27 cellular contexts compared by ENCODE assay signal in genomic region chr5:2863675-2864433, GRCh38.
"Had no signal": no experiment of that assay in that cellular context is flagged by ENCODE, and none has a peak within 500 bp of the region (broad histone marks: within the 10 kb centered on the region; RNA-seq: fewer than 3 reads in every experiment).

No MANE protein-coding gene starts in this region.

- H3K36me3 Mint-ChIP-seq: mesothelial cell of epicardium; naive B cell; natural killer cell; stimulated activated effector memory CD8-positive, alpha-beta T cell treated with anti-CD3 and anti-CD28 coated beads, Interleukin-12 subunit alpha, Interleukin-12 subunit beta, amount 100 ng/mL, for 72 hours; type B pancreatic cell had no signal

- H3K4me1 Mint-ChIP-seq: naive B cell; natural killer cell; stimulated activated effector memory CD8-positive, alpha-beta T cell treated with anti-CD3 and anti-CD28 coated beads, Interleukin-12 subunit alpha, Interleukin-12 subunit beta, amount 100 ng/mL, for 72 hours; stimulated activated naive CD8-positive, alpha-beta T cell treated with anti-CD3 and anti-CD28 coated beads, Interleukin-15, amount 100 ng/mL, for 72 hours had no signal

- H3K27me3 ChIP-seq: ovary, tibial nerve, vagina had no signal

- H3K4me1 ChIP-seq: left lung, lower lobe of right lung, prostate gland, spleen, tibial nerve, vagina had no signal

- H3K9me3 Mint-ChIP-seq: mesothelial cell of epicardium, nephron progenitor cell, type B pancreatic cell had no signal

- H3K27ac ChIP-seq: left lung, lower lobe of right lung, ovary, prostate gland, spleen, tibial nerve, vagina had no signal

- H3K27me3 Mint-ChIP-seq: naive B cell; stimulated activated naive CD8-positive, alpha-beta T cell treated with anti-CD3 and anti-CD28 coated beads, Interleukin-15, amount 100 ng/mL, for 72 hours had no signal

- H3K27ac Mint-ChIP-seq: mesothelial cell of epicardium; naive B cell; natural killer cell; nephron progenitor cell; stimulated activated effector memory CD8-positive, alpha-beta T cell treated with anti-CD3 and anti-CD28 coated beads, Interleukin-12 subunit alpha, Interleukin-12 subunit beta, amount 100 ng/mL, for 72 hours; stimulated activated naive CD8-positive, alpha-beta T cell treated with anti-CD3 and anti-CD28 coated beads, Interleukin-15, amount 100 ng/mL, for 72 hours; type B pancreatic cell had no signal

- H3K4me3 ChIP-seq: left lung, lower lobe of right lung, ovary, prostate gland, spleen, tibial nerve, vagina had no signal

- ATAC-seq: left colon; left lung; lower lobe of right lung; natural killer cell; right cardiac atrium; sciatic nerve; stimulated activated effector memory CD8-positive, alpha-beta T cell treated with anti-CD3 and anti-CD28 coated beads, Interleukin-12 subunit alpha, Interleukin-12 subunit beta, amount 100 ng/mL, for 72 hours; stimulated activated naive CD8-positive, alpha-beta T cell treated with anti-CD3 and anti-CD28 coated beads, Interleukin-15, amount 100 ng/mL, for 72 hours had no signal

- H3K36me3 ChIP-seq: left lung, lower lobe of right lung, ovary, prostate gland, spleen, tibial nerve, vagina had no signal

- H3K4me3 Mint-ChIP-seq: mesothelial cell of epicardium; naive B cell; natural killer cell; nephron progenitor cell; stimulated activated effector memory CD8-positive, alpha-beta T cell treated with anti-CD3 and anti-CD28 coated beads, Interleukin-12 subunit alpha, Interleukin-12 subunit beta, amount 100 ng/mL, for 72 hours; stimulated activated naive CD8-positive, alpha-beta T cell treated with anti-CD3 and anti-CD28 coated beads, Interleukin-15, amount 100 ng/mL, for 72 hours; type B pancreatic cell had no signal

- H3K9me3 ChIP-seq: lower lobe of right lung, ovary, prostate gland, vagina had no signal

- DNase-seq: hippocampal formation; kidney; left colon; left lung; lower lobe of right lung; mammary epithelial cell; mesenchymal stem cell; naive B cell; natural killer cell; nephron progenitor cell; nucleus accumbens; ovary; retina; right cardiac atrium; small intestine; spleen; stimulated activated CD4-positive, alpha-beta T cell treated with anti-CD3 and anti-CD28 coated beads, Interleukin-4, amount 100 ng/mL, for 24 hours; stimulated activated naive CD4-positive, alpha-beta T cell treated with Interleukin-2 at 50 U/mL for 16 hours; stimulated activated naive CD8-positive, alpha-beta T cell treated with anti-CD3 and anti-CD28 coated beads, Interleukin-15, amount 100 ng/mL, for 72 hours; substantia nigra had no signal
